In the genomic region with DNA sequence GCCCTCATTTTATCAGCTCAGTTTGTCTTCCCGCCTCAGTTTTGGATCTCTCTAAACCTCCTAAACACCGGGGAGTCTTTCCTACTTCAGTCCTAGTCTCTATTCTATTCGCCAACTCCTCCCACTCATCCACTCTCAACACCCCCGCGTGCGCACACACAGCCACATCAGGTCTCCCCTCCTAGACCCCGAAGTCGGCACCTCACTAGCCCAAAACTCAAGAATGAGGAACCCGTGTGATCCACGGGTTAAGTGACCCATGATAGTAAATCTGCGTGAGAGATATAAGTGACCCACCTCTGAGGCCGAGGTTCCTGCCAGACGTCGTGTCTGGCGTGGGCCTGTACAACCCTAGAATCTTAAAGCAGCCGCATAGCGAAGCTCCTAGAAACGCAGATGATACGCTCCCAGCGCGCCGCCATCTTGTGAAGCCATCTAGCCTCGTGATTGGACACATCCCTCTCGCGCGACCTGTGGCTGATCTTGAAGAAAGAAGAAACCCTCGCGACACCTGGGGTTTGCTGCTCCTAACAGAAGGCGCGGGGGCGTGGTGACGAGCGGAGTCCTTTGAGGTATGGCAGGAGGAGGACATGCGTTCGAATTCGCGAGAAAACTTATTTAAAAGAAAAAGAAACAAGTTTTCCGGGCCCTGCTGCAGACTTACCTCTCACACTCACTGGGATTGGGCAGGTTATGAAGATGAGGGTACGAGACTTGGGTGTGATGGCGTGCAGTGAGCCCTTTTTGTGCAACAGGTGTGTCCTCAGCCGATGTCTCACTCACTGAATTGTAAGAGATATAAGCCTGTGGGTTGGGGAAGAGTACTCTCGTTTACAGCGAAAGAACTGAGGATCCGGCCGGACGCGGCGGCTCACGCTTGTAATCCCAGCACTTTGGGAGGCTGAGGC, we compare ENCODE assay signal across 8 cellular contexts. TPM values are rescaled to one million over a fixed set of nuclear protein-coding genes. Genes with fewer than 3 reads are reported as not detected.
DNase-seq lines count a peak whose midpoint lies in the region; ATAC-seq and TF ChIP-seq lines count a peak whose summit lies in the region.

A gene with protein sequence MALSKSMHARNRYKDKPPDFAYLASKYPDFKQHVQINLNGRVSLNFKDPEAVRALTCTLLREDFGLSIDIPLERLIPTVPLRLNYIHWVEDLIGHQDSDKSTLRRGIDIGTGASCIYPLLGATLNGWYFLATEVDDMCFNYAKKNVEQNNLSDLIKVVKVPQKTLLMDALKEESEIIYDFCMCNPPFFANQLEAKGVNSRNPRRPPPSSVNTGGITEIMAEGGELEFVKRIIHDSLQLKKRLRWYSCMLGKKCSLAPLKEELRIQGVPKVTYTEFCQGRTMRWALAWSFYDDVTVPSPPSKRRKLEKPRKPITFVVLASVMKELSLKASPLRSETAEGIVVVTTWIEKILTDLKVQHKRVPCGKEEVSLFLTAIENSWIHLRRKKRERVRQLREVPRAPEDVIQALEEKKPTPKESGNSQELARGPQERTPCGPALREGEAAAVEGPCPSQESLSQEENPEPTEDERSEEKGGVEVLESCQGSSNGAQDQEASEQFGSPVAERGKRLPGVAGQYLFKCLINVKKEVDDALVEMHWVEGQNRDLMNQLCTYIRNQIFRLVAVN (minus strand): TSS at position 427 of the 908 bp plus-strand sequence. CDS start 9,557 bp downstream, outside the sequence.

- peak within 1 kb of the TSS; percentile 94 for H2AFZ ChIP-seq in PC-9

- peak within 1 kb of the TSS; percentile 88 to 93 for H3K9ac ChIP-seq in mucosa of rectum (ENCODE audit: low read depth in 1 of 2, low read length in 2 of 2)

- H3F3A ChIP-seq in PC-9 (ENCODE audit: insufficient read depth, low read depth), result peaks cover 23% of the 10 kb centered on the region

- intact Hi-C loops in PC-9 (cut with micrococcal nuclease; ENCODE audit: unreplicated experiment), result loop anchor here (1.0 to 2.0 kb wide), 2 partner anchors 53 to 83 kb away; no protein-coding TSS in a partner anchor

- H3K4me1 ChIP-seq in PC-9 (replicated peaks; ENCODE audit: insufficient read depth), result peaks cover 13% of the 10 kb centered on the region
- peaks cover 0 to 3% of the 10 kb centered on the region in 2 donors for H3K4me1 ChIP-seq in esophagus (ENCODE audit: control insufficient read depth in 2 of 2, insufficient read depth in 2 of 2, low read length in 1 of 2)
- H3K4me1 ChIP-seq in mucosa of rectum (ENCODE audit: control insufficient read depth in 2 of 2, insufficient read depth in 2 of 2, low read length in 2 of 2), result peaks cover 9 to 10% of the 10 kb centered on the region in 2 donors

- ATAC-seq in GM21723 (IDR thresholded peaks at IDR 0.05; ENCODE audit: unreplicated experiment), result peak; percentile 96

- POLR2A ChIA-PET in PC-9 (lab: Charles Lee; ENCODE audit: unreplicated experiment), result interaction anchor here (0.6 to 1.3 kb wide), 6 partner anchors 53 to 112 kb away, joined by 3 to 18 read pairs (median 4); a partner anchor contains a TSS

- no peaks in the 10 kb centered on the region for H4K20me1 ChIP-seq in PC-9 (ENCODE audit: insufficient read depth)

- peak within 1 kb of the TSS; percentile 83 for H3K4me2 ChIP-seq in PC-9

- H3K36me3 ChIP-seq in PC-9 (ENCODE audit: low read depth), result no peaks in the 10 kb centered on the region
- no peaks in the 10 kb centered on the region for H3K36me3 ChIP-seq in esophagus (ENCODE audit: control insufficient read depth in 2 of 2, insufficient read depth in 2 of 2, low read length in 1 of 2)
- H3K36me3 ChIP-seq in mucosa of rectum (ENCODE audit: control insufficient read depth in 2 of 2, insufficient read depth in 2 of 2, low read length in 2 of 2), result no peaks in the 10 kb centered on the region

- H3K27ac ChIP-seq in PC-9 (peak within 1 kb of the TSS; percentile 94), esophagus (ENCODE audit: low read depth in 2 of 2, low read length in 1 of 2) (peak within 1 kb of the TSS; percentile 96 to 97), mucosa of rectum (ENCODE audit: low read depth in 2 of 2, low read length in 2 of 2) (peak within 1 kb of the TSS; percentile 91)

- no peak for TF ChIP-seq CTCF in PC-9 (conservative IDR thresholded peaks at IDR 0.05)

- DNase-seq in DMS53 treated with DMSO at 0.1 percent for 48 hours (lab: John Stamatoyannopoulos, UW; ENCODE audit: unreplicated experiment), result peak; percentile 91
- DNase-seq in KBM-7, result peak; percentile 98
- DNase-seq in PC-9, result peak; percentile 97
- DNase-seq in activated T-cell treated with anti-CD3 and anti-CD28 coated beads for 48 hours (ENCODE audit: low read depth), result peak; percentile 95
- peak; percentile 99 for DNase-seq in stimulated activated CD8-positive, alpha-beta memory T cell treated with anti-CD3 and anti-CD28 coated beads, Interleukin-4, amount 100 ng/mL, for 48 hours

- H3K4me3 ChIP-seq in PC-9 (peak within 1 kb of the TSS; percentile 82), esophagus (ENCODE audit: low read depth in 1 of 2, low read length in 2 of 2) (peak within 1 kb of the TSS; percentile 68 to 91), mucosa of rectum (ENCODE audit: low read length in 2 of 2) (peak within 1 kb of the TSS; percentile 92 to 93)

- H3K9me3 ChIP-seq in PC-9 (ENCODE audit: insufficient read depth, low read depth) (no peaks in the 10 kb centered on the region), esophagus (ENCODE audit: control insufficient read depth in 2 of 2, insufficient read depth in 1 of 2, low read depth in 1 of 2, low read length in 1 of 2) (no peaks in the 10 kb centered on the region), mucosa of rectum (ENCODE audit: control insufficient read depth in 2 of 2, low read length in 2 of 2) (no peaks in the 10 kb centered on the region)

- in situ Hi-C loops in KBM-7 (cut with MboI; ENCODE audit: low pct_unique_long_range_greater_than_20kb, low sequenced_read_pairs), result no loop called here

- peaks cover 52% of the 10 kb centered on the region for H3K79me2 ChIP-seq in PC-9 (ENCODE audit: low read depth)

- H3K27me3 ChIP-seq in PC-9 (ENCODE audit: insufficient read depth, low read depth) (no peaks in the 10 kb centered on the region), esophagus (ENCODE audit: control insufficient read depth in 1 of 2, insufficient read depth in 2 of 2, low read length in 2 of 2) (no peaks in the 10 kb centered on the region), mucosa of rectum (ENCODE audit: control insufficient read depth in 2 of 2, insufficient read depth in 2 of 2, low read length in 2 of 2) (no peaks in the 10 kb centered on the region)

- BruUV-seq in PC-9 (replicated peaks; lab: Mats Ljungman, UMichigan), result no TSS peak

- no peaks in the 10 kb centered on the region for H3K9me2 ChIP-seq in PC-9 (ENCODE audit: insufficient read depth)

- CTCF ChIA-PET in PC-9 (lab: Charles Lee), result interaction anchor here (0.5 to 0.6 kb wide), 2 partner anchors 48 to 414 kb away, joined by 3 to 4 read pairs; no protein-coding TSS in a partner anchor

- 0% methylated on average over 49 of the region's 49 CpGs for WGBS in esophagus, 2 donors

RNA-seq across cellular contexts. Expression of the gene that starts here (rescaled TPM):
- 40.2 and 46.2 TPM in 2 replicates for total RNA-seq in PC-9 (2021)
- polyA plus RNA-seq in esophagus, result 10 to 100 TPM in 1 of 2 donors, 1 to 10 TPM in 1; 10.0 to 15.1 TPM

Comparison
In these comparisons a context has a peak if more than half of its experiments do, and no peak if none do; other contexts are left out.
1. Peak in every context shown above with its lines: DNase-seq, ATAC-seq, H3K4me3 ChIP-seq and H3K27ac ChIP-seq.